In the genomic region with DNA sequence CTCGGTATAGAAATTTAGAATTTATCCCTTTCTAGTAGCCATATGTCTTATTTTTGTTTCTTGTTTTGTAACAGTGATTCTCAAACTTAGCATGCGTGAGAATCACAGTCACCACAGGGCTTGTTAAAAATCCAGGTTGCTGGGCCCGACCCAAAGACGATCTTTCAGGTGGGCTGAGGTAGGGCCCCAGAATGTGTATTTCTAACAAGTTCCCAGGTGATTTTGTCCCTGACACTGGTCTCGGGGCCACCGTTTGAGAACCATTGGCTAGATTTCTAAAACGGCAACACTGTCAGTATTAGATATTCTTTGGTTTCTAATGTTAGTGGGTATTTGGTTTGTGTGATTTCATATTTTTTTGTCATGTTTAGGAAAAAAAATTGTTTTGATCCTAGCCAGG, we compare ENCODE assay signal across 29 cellular contexts. TPM values are rescaled to one million over a fixed set of nuclear protein-coding genes. Genes with fewer than 3 reads are reported as not detected.
"Had no signal": no experiment of that assay in that cellular context is flagged by ENCODE, and none has a peak within 500 bp of the region (broad histone marks: within the 10 kb centered on the region; RNA-seq: fewer than 3 reads in every experiment).

No MANE protein-coding gene starts in this region.

- H3K9me3 ChIP-seq: esophagus squamous epithelium, heart right ventricle, mucosa of descending colon, neutrophil, right atrium auricular region, spleen, thoracic aorta, tibial nerve, upper lobe of right lung, uterus had no signal

- H3K27ac ChIP-seq: esophagus squamous epithelium, neutrophil, parathyroid adenoma, skin epidermis, spleen, thoracic aorta, tibial nerve, upper lobe of right lung, uterus had no signal

- H3K9ac ChIP-seq: parathyroid adenoma had no signal

- H3K4me1 ChIP-seq: upper lobe of right lung, uterus had no signal

- H3K36me3 ChIP-seq: right atrium auricular region, uterus had no signal

- H3K27me3 ChIP-seq: esophagus squamous epithelium, heart right ventricle, neutrophil, right atrium auricular region, spleen, tibial nerve, upper lobe of right lung, uterus had no signal

- DNase-seq: effector memory CD4-positive, alpha-beta T cell; erythroblast; esophagus squamous epithelium; foreskin melanocyte; glutamatergic neuron; heart right ventricle; hippocampal formation; immature natural killer cell; islet precursor cell; kidney glomerular epithelial cell; left colon; left ventricle myocardium superior; mucosa of descending colon; naive B cell; spleen; stimulated activated CD4-positive, alpha-beta T cell treated with anti-CD3 and anti-CD28 coated beads, Interleukin-15, amount 100 ng/mL, for 24 hours; stimulated activated CD4-positive, alpha-beta T cell treated with anti-CD3 and anti-CD28 coated beads, Interleukin-2, amount 100 ng/mL, for 48 hours; stimulated activated naive B cell treated with anti-CD40 and anti-IgM and Interleukin-4, amounts not matched to agents 10 μg/mL and 1 μg/mL and 100 μg/mL, for 72 hours; upper lobe of right lung; uterus had no signal

- H2AFZ ChIP-seq: parathyroid adenoma had no signal

- ATAC-seq: left colon; left ventricle myocardium superior; mucosa of descending colon; natural killer cell treated with Interleukin-12 subunit alpha and Interleukin-12 subunit beta and Interleukin-15 and Interleukin-18, amount 100 ng/mL, for 72 hours; stimulated activated naive B cell treated with anti-CD40 and anti-IgM and Interleukin-4, amounts not matched to agents 10 μg/mL and 1 μg/mL and 100 μg/mL, for 72 hours; upper lobe of right lung had no signal

- H3K4me3 ChIP-seq: esophagus squamous epithelium, heart right ventricle, lung, mucosa of descending colon, right atrium auricular region, skin epidermis, spleen, thoracic aorta, tibial nerve, upper lobe of right lung, uterus had no signal

RNA-seq across cellular contexts. Expression of gene CYP24A1, which starts 44.0 kb away (rescaled TPM):
- total RNA-seq: heart right ventricle; left colon; left ventricle myocardium superior; mucosa of descending colon; natural killer cell treated with Interleukin-12 subunit alpha and Interleukin-12 subunit beta and Interleukin-15 and Interleukin-18, amount 100 ng/mL, for 72 hours; progenitor cell of endocrine pancreas; spleen; thoracic aorta; tibial nerve had no signal
- polyA plus RNA-seq: heart right ventricle, immature natural killer cell, spleen had no signal
